In the genomic region with DNA sequence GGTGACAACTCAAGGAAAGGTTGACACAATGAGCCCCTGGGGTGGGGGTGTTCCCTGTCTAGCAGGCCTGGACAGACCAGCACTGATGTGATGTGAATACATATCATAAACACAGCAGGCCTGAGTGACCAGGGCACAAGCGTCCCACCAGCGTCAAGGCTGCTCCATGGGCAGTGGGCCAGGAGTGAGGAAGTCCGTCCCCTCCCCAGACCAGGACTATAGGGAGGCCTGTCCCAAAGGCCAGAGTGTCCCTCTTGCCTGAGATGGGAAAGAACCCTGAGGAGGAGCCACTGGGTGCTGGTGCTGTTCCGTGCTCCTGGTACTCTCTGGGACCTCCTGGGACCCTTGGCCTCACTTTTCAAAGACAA, we compare ENCODE assay signal across 13 cellular contexts.
"Had no signal": no experiment of that assay in that cellular context is flagged by ENCODE, and none has a peak within 500 bp of the region (broad histone marks: within the 10 kb centered on the region; RNA-seq: fewer than 3 reads in every experiment).

No MANE protein-coding gene starts in this region.

- ATAC-seq: activated T-cell treated with anti-CD3 and anti-CD28 coated beads, Interleukin-2, amount 50 U/mL, for 72 hours; lower lobe of right lung; stimulated activated naive CD8-positive, alpha-beta T cell treated with anti-CD3 and anti-CD28 coated beads, Interleukin-15, amount 100 ng/mL, for 72 hours; T-helper 17 cell had no signal

- H3K9me3 Mint-ChIP-seq: activated CD4-positive, alpha-beta T cell treated with anti-CD3 and anti-CD28 coated beads, Interleukin-2, amount 10 ng/mL, durations not matched to agents 7 days and 5 days; activated naive CD8-positive, alpha-beta T cell treated with anti-CD3 and anti-CD28 coated beads, Interleukin-2, amount 10 ng/mL, durations not matched to agents 7 days and 5 days; activated T-cell treated with anti-CD3 and anti-CD28 coated beads, Interleukin-2, amount 50 U/mL, for 72 hours; mesothelial cell of epicardium; stimulated activated naive CD8-positive, alpha-beta T cell treated with anti-CD3 and anti-CD28 coated beads, Interleukin-15, amount 100 ng/mL, for 72 hours had no signal

- H3K27me3 Mint-ChIP-seq: activated CD4-positive, alpha-beta T cell treated with anti-CD3 and anti-CD28 coated beads, Interleukin-2, amount 10 ng/mL, durations not matched to agents 7 days and 5 days; activated naive CD8-positive, alpha-beta T cell treated with anti-CD3 and anti-CD28 coated beads, Interleukin-2, amount 10 ng/mL, durations not matched to agents 7 days and 5 days; stimulated activated naive CD8-positive, alpha-beta T cell treated with anti-CD3 and anti-CD28 coated beads, Interleukin-15, amount 100 ng/mL, for 72 hours; T-helper 17 cell had no signal

- H3K4me3 Mint-ChIP-seq: activated CD4-positive, alpha-beta T cell treated with anti-CD3 and anti-CD28 coated beads, Interleukin-2, amount 10 ng/mL, durations not matched to agents 7 days and 5 days; activated naive CD8-positive, alpha-beta T cell treated with anti-CD3 and anti-CD28 coated beads, Interleukin-2, amount 10 ng/mL, durations not matched to agents 7 days and 5 days; activated T-cell treated with anti-CD3 and anti-CD28 coated beads, Interleukin-2, amount 50 U/mL, for 72 hours; mesothelial cell of epicardium; stimulated activated naive CD8-positive, alpha-beta T cell treated with anti-CD3 and anti-CD28 coated beads, Interleukin-15, amount 100 ng/mL, for 72 hours; T-helper 17 cell had no signal

- DNase-seq: activated CD4-positive, alpha-beta T cell treated with anti-CD3 and anti-CD28 coated beads, Interleukin-2, amount 10 ng/mL, durations not matched to agents 7 days and 5 days; activated CD4-positive, CD25-positive, alpha-beta regulatory T cell; activated CD8-positive, alpha-beta memory T cell treated with anti-CD3 and anti-CD28 coated beads, Interleukin-2, amount 50 U/mL, for 48 hours; activated gamma-delta T cell treated with Interleukin-2 at 50 U/mL for 16 hours; activated naive CD8-positive, alpha-beta T cell treated with anti-CD3 and anti-CD28 coated beads, Interleukin-2, amount 10 ng/mL, durations not matched to agents 7 days and 5 days; activated T-cell treated with anti-CD3 and anti-CD28 coated beads, Interleukin-2, amount 50 U/mL, for 72 hours; cerebellar nuclear complex; lower lobe of right lung; stimulated activated CD4-positive, alpha-beta T cell treated with anti-CD3 and anti-CD28 coated beads, Interleukin-1b, Interleukin-23, amount 100 ng/mL, for 48 hours; stimulated activated naive CD8-positive, alpha-beta T cell treated with anti-CD3 and anti-CD28 coated beads, Interleukin-15, amount 100 ng/mL, for 72 hours; T-helper 17 cell had no signal

- H3K9me3 ChIP-seq: lower lobe of right lung, thoracic aorta had no signal

- H3K27ac Mint-ChIP-seq: activated CD4-positive, alpha-beta T cell treated with anti-CD3 and anti-CD28 coated beads, Interleukin-2, amount 10 ng/mL, durations not matched to agents 7 days and 5 days; activated naive CD8-positive, alpha-beta T cell treated with anti-CD3 and anti-CD28 coated beads, Interleukin-2, amount 10 ng/mL, durations not matched to agents 7 days and 5 days; activated T-cell treated with anti-CD3 and anti-CD28 coated beads, Interleukin-2, amount 50 U/mL, for 72 hours; mesothelial cell of epicardium; T-helper 17 cell had no signal

- H3K4me3 ChIP-seq: lower lobe of right lung, thoracic aorta had no signal

- H3K4me1 Mint-ChIP-seq: activated CD4-positive, alpha-beta T cell treated with anti-CD3 and anti-CD28 coated beads, Interleukin-2, amount 10 ng/mL, durations not matched to agents 7 days and 5 days; activated naive CD8-positive, alpha-beta T cell treated with anti-CD3 and anti-CD28 coated beads, Interleukin-2, amount 10 ng/mL, durations not matched to agents 7 days and 5 days; mesothelial cell of epicardium; stimulated activated naive CD8-positive, alpha-beta T cell treated with anti-CD3 and anti-CD28 coated beads, Interleukin-15, amount 100 ng/mL, for 72 hours had no signal

- H3K27ac ChIP-seq: lower lobe of right lung, thoracic aorta had no signal
